In the genomic region with DNA sequence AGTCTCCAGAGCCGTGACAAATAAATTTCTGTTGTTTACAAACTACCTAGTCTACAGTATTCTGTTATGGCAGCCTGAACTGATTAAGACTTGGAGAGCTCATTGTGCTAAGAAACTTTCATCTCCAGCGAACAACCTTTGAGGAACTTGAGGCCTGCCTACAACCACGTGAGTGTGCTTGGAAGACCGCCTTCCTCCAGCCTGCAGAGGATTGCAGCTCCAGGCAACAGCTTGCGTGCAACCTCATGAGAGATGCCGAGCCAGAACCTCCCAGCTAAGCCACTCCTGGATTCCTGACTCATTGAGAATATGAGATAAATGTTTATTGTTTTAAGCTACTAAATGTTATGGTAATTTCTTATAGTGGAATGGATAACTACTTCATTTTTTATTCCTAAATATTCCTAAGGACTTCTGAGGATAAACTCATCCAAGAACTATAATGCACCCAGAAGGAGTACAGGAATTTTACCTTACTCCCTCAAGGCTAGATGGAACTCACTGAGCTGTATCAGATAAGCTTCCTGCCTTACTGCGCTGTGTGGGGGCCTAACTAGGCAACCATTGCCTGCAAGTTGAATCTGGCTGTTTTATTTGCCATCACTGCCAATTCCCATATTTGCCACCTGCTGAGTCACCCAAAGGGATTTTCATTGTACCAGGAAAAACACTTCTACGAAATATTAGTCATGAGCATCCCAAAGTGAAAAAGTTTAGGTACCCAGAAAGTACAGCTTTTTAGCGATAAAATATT, we compare ENCODE assay signal across 14 cellular contexts. TPM values are rescaled to one million over a fixed set of nuclear protein-coding genes. Genes with fewer than 3 reads are reported as not detected.
DNase-seq lines count a peak whose midpoint lies in the region; ATAC-seq, FAIRE-seq and TF ChIP-seq lines count a peak whose summit lies in the region.
"Had no signal": no experiment of that assay in that cellular context is flagged by ENCODE, and none has a peak within 500 bp of the region (broad histone marks: within the 10 kb centered on the region; RNA-seq: fewer than 3 reads in every experiment).

No MANE protein-coding gene starts in this region.

- no peaks in the 10 kb centered on the region for H3K9me3 Mint-ChIP-seq in stimulated activated naive B cell treated with anti-CD40 and anti-IgM and Interleukin-4, amounts not matched to agents 10 μg/mL and 1 μg/mL and 100 μg/mL, for 72 hours
- H3K9me3 Mint-ChIP-seq: effector memory CD8-positive, alpha-beta T cell had no signal

- no peaks in the 10 kb centered on the region for H3K4me1 ChIP-seq in K562 (replicated peaks in 1 of 2; ENCODE audit: control insufficient read depth in 2 of 2, insufficient read depth in 2 of 2, low read length in 2 of 2)
- H3K4me1 ChIP-seq: upper lobe of left lung had no signal

- H4K20me1 ChIP-seq in K562 (replicated peaks; ENCODE audit: control insufficient read depth, insufficient read depth, low read length): no peaks in the 10 kb centered on the region

- H3K9me3 ChIP-seq in K562 (replicated peaks; ENCODE audit: control insufficient read depth, insufficient read depth, low read depth, low read length): no peaks in the 10 kb centered on the region
- H3K9me3 ChIP-seq: upper lobe of left lung had no signal

- intact Hi-C loops in K562 (cut with micrococcal nuclease): no loop called here

- no peak overlapping the region for H3K9ac ChIP-seq in K562 (ENCODE audit: insufficient read depth in 1 of 2, low read depth in 2 of 2, low read length in 2 of 2)

- no peaks in the 10 kb centered on the region for H3K36me3 ChIP-seq in K562 (ENCODE audit: control insufficient read depth, insufficient read depth, low read length)
- H3K36me3 ChIP-seq: upper lobe of left lung had no signal

- no peak for TF ChIP-seq RAD21 in K562 (CRISPR knock-in tag; conservative IDR thresholded peaks at IDR 0.05 in 1 of 2, IDR thresholded peaks at IDR 0.05 in 1 of 2)

- TF ChIP-seq CTCF in K562 (IDR thresholded peaks at IDR 0.05 in 2 of 3, conservative IDR thresholded peaks at IDR 0.05 in 1 of 3; ENCODE audit: insufficient read depth in 2 of 3, low read depth in 1 of 3, low read length in 3 of 3) (no peak), GM13976 (IDR thresholded peaks at IDR 0.05; ENCODE audit: borderline replicate concordance, control extremely low read depth, extremely low read depth, insufficient read depth, missing control alignments) (no peak)

- FAIRE-seq in K562 (lab: Jason Lieb, UNC): no peak
- FAIRE-seq: GM12892 had no signal

- peak; percentile 67 for ATAC-seq in K562
- peak; percentile 56 to 64 for ATAC-seq in stimulated activated naive B cell treated with anti-CD40 and anti-IgM and Interleukin-4, amounts not matched to agents 10 μg/mL and 1 μg/mL and 100 μg/mL, for 72 hours (replicated peaks)
- ATAC-seq in GM19328 (IDR thresholded peaks at IDR 0.05; ENCODE audit: unreplicated experiment): no peak
- ATAC-seq: effector memory CD8-positive, alpha-beta T cell had no signal

- H3K27me3 Mint-ChIP-seq in stimulated activated naive B cell treated with anti-CD40 and anti-IgM and Interleukin-4, amounts not matched to agents 10 μg/mL and 1 μg/mL and 100 μg/mL, for 72 hours: no peaks in the 10 kb centered on the region

- POLR2A ChIA-PET in K562 (lab: Yijun Ruan, JAX): interaction anchor here (1.3 kb wide), 1 partner anchor 15 kb away, joined by 3 read pairs; no protein-coding TSS in a partner anchor

- H3K9me1 ChIP-seq in K562 (ENCODE audit: control insufficient read depth, insufficient read depth, low read length): no peaks in the 10 kb centered on the region

- H3K4me3 Mint-ChIP-seq in stimulated activated naive B cell treated with anti-CD40 and anti-IgM and Interleukin-4, amounts not matched to agents 10 μg/mL and 1 μg/mL and 100 μg/mL, for 72 hours: no peak overlapping the region
- H3K4me3 Mint-ChIP-seq: effector memory CD8-positive, alpha-beta T cell had no signal

- CTCF ChIA-PET in K562 (lab: Yijun Ruan, JAX; ENCODE audit: low intra/inter-chr PET ratio): no interaction called here

- peak; percentile 75 for DNase-seq in HCEC 1CT
- DNase-seq in K562 (ENCODE audit: extremely low read depth in 1 of 4, low spot score in 3 of 4): no peak
- peak; percentile 96 for DNase-seq in iris pigment epithelial cell (ENCODE audit: low read depth)
- no peak for DNase-seq in stimulated activated naive B cell treated with anti-CD40 and anti-IgM and Interleukin-4, amounts not matched to agents 10 μg/mL and 1 μg/mL and 100 μg/mL, for 72 hours
- DNase-seq in SHP77 (lab: John Stamatoyannopoulos, UW): no peak
- DNase-seq in NCI-H128 (lab: John Stamatoyannopoulos, UW; ENCODE audit: unreplicated experiment): no peak
- no peak for DNase-seq in GM13976 (ENCODE audit: low spot score)
- DNase-seq: activated CD4-positive, alpha-beta T cell treated with anti-CD3 and anti-CD28 coated beads for 4 hours; effector memory CD8-positive, alpha-beta T cell; NCI-H2081 treated with DMSO at 0.1 percent for 48 hours had no signal

- no peak for TF ChIP-seq POLR2A in K562 (conservative IDR thresholded peaks at IDR 0.05)

- peaks cover 29 to 63% of the 10 kb centered on the region in 2 donors for H3K4me1 Mint-ChIP-seq in stimulated activated naive B cell treated with anti-CD40 and anti-IgM and Interleukin-4, amounts not matched to agents 10 μg/mL and 1 μg/mL and 100 μg/mL, for 72 hours

- no TSS peak for BruUV-seq in K562 (replicated peaks; lab: Mats Ljungman, UMichigan)

- TF ChIP-seq EP300 in K562 (IDR thresholded peaks at IDR 0.05; ENCODE audit: low read length): no peak

- in situ Hi-C loops in K562 (cut with MboI): no loop called here
- in situ Hi-C loops in GM13976 (cut with MboI; ENCODE audit: low sequenced_read_pairs, unreplicated experiment): no loop called here

- H3K4me3 ChIP-seq in K562: no peak overlapping the region
- H3K4me3 ChIP-seq: skin epidermis, upper lobe of left lung had no signal

- peaks cover 3 to 4% of the 10 kb centered on the region in 2 experiments; a peak in 4 of 5 replicates for H3K27me3 ChIP-seq in K562 (ENCODE audit: control insufficient read depth in 2 of 2, insufficient read depth in 2 of 2, low read length in 2 of 2)
- H3K27me3 ChIP-seq: upper lobe of left lung had no signal

- no peak overlapping the region for H3K4me2 ChIP-seq in K562 (ENCODE audit: insufficient read depth, low read length)

- H3K36me3 Mint-ChIP-seq in stimulated activated naive B cell treated with anti-CD40 and anti-IgM and Interleukin-4, amounts not matched to agents 10 μg/mL and 1 μg/mL and 100 μg/mL, for 72 hours: no peaks in the 10 kb centered on the region

- 1% methylated on average over 9 of the region's 9 CpGs for WGBS in K562 (ENCODE audit: insufficient coverage, low coverage, missing lambda C conversion rate)

- H3K27ac ChIP-seq in K562 (ENCODE audit: extremely low read depth, low read depth, low read length): no peak overlapping the region
- H3K27ac ChIP-seq: upper lobe of left lung had no signal

- no peak overlapping the region for H2AFZ ChIP-seq in K562 (ENCODE audit: low read depth, low read length)

- no peaks in the 10 kb centered on the region for H3K79me2 ChIP-seq in K562 (ENCODE audit: control insufficient read depth, insufficient read depth, low read length)

- no peak overlapping the region for H3K27ac Mint-ChIP-seq in stimulated activated naive B cell treated with anti-CD40 and anti-IgM and Interleukin-4, amounts not matched to agents 10 μg/mL and 1 μg/mL and 100 μg/mL, for 72 hours
- H3K27ac Mint-ChIP-seq: effector memory CD8-positive, alpha-beta T cell had no signal

RNA-seq across cellular contexts. Expression of a gene that starts 17.6 kb away (rescaled TPM):
- total RNA-seq in K562 (2011; cell fraction: chromatin; rRNA removed; ENCODE audit: low replicate concordance): not detected in 2 replicates
- total RNA-seq in K562 (2011; cell fraction: nucleolus; rRNA removed): not detected in 2 replicates
- total RNA-seq in K562 (2011; cell fraction: nucleoplasm; rRNA removed): not detected in 2 replicates
- total RNA-seq in K562 (2014; rRNA removed) (not detected in 2 replicates), K562 (2014; rRNA removed; fragmentation: Illumina TruSeq; extraction: Trizol) (not detected in 2 replicates), K562 (2015; rRNA removed; fragmentation: Illumina TruSeq; extraction: Trizol) (not detected in 2 replicates), K562 (2021) (not detected in 2 replicates)
- polyA plus RNA-seq in K562 (2011; rRNA removed) (not detected in 2 replicates), K562 (2014; fragmentation: Illumina TruSeq; extraction: Trizol) (not detected in 2 replicates), K562 (2014; fragmentation: Nextera tagmentation; extraction: Ambion mirVana) (not detected), K562 (2014; rRNA removed) (not detected in 2 replicates)
- polyA plus RNA-seq in K562 (2011; cell fraction: cytosol; rRNA removed): not detected in 2 replicates
- not detected in 2 replicates for polyA plus RNA-seq in K562 (2011; cell fraction: nucleus; rRNA removed)
- polyA plus RNA-seq in K562 (2012): not detected in 2 replicates
- polyA minus RNA-seq in K562 (2011; rRNA and poly(A)+ RNA removed): not detected in 2 replicates
- not detected in 2 replicates for polyA minus RNA-seq in K562 (2011; cell fraction: cytosol; rRNA and poly(A)+ RNA removed)
- not detected in 2 replicates for polyA minus RNA-seq in K562 (2011; cell fraction: nucleus; rRNA and poly(A)+ RNA removed)

RNA-seq across cellular contexts. Expression of a gene that starts 42.2 kb away (rescaled TPM):
- total RNA-seq in K562 (2011; cell fraction: chromatin; rRNA removed; ENCODE audit: low replicate concordance): 10.8 and 23.6 TPM in 2 replicates
- 7.0 and 8.4 TPM in 2 replicates for total RNA-seq in K562 (2011; cell fraction: nucleolus; rRNA removed)
- total RNA-seq in K562 (2011; cell fraction: nucleoplasm; rRNA removed): 18.0 and 22.1 TPM in 2 replicates
- total RNA-seq in K562 (2014; rRNA removed) (30.8 and 32.2 TPM in 2 replicates), K562 (2014; rRNA removed; fragmentation: Illumina TruSeq; extraction: Trizol) (68.0 and 75.7 TPM in 2 replicates), K562 (2015; rRNA removed; fragmentation: Illumina TruSeq; extraction: Trizol) (45.0 and 51.3 TPM in 2 replicates), K562 (2021) (43.8 and 45.1 TPM in 2 replicates)
- polyA plus RNA-seq in K562 (2011; rRNA removed) (6.8 and 9.4 TPM in 2 replicates), K562 (2014; fragmentation: Illumina TruSeq; extraction: Trizol) (21.3 and 23.7 TPM in 2 replicates), K562 (2014; fragmentation: Nextera tagmentation; extraction: Ambion mirVana) (100 to 1,000 TPM in 1 of 2 experiments, 10 to 100 TPM in 1; 86.3 to 153 TPM), K562 (2014; rRNA removed) (16.6 and 16.8 TPM in 2 replicates)
- polyA plus RNA-seq in K562 (2011; cell fraction: cytosol; rRNA removed): 2.3 and 5.6 TPM in 2 replicates
- 4.4 and 5.0 TPM in 2 replicates for polyA plus RNA-seq in K562 (2011; cell fraction: nucleus; rRNA removed)
- polyA plus RNA-seq in K562 (2012): 28.7 and 30.7 TPM in 2 replicates
- 16.6 and 20.0 TPM in 2 replicates for polyA minus RNA-seq in K562 (2011; rRNA and poly(A)+ RNA removed)
- polyA minus RNA-seq in K562 (2011; cell fraction: cytosol; rRNA and poly(A)+ RNA removed): 13.6 and 15.0 TPM in 2 replicates
- 6.1 and 9.3 TPM in 2 replicates for polyA minus RNA-seq in K562 (2011; cell fraction: nucleus; rRNA and poly(A)+ RNA removed)

RNA-seq across cellular contexts. Expression of a gene that starts 42.3 kb away (rescaled TPM):
- 11.7 and 26.3 TPM in 2 replicates for total RNA-seq in K562 (2011; cell fraction: chromatin; rRNA removed; ENCODE audit: low replicate concordance)
- total RNA-seq in K562 (2011; cell fraction: nucleolus; rRNA removed): 8.3 and 8.7 TPM in 2 replicates
- 17.7 and 27.3 TPM in 2 replicates for total RNA-seq in K562 (2011; cell fraction: nucleoplasm; rRNA removed)
- total RNA-seq in K562 (2014; rRNA removed) (20.2 and 24.4 TPM in 2 replicates), K562 (2014; rRNA removed; fragmentation: Illumina TruSeq; extraction: Trizol) (24.9 and 30.1 TPM in 2 replicates), K562 (2015; rRNA removed; fragmentation: Illumina TruSeq; extraction: Trizol) (19.9 and 21.8 TPM in 2 replicates), K562 (2021) (45.6 and 51.3 TPM in 2 replicates)
- polyA plus RNA-seq in K562 (2011; rRNA removed) (68.8 and 77.9 TPM in 2 replicates), K562 (2014; fragmentation: Illumina TruSeq; extraction: Trizol) (45.6 and 58.9 TPM in 2 replicates), K562 (2014; fragmentation: Nextera tagmentation; extraction: Ambion mirVana) (10 to 100 TPM; 18.2 to 19.1 TPM), K562 (2014; rRNA removed) (36.4 and 36.8 TPM in 2 replicates)
- polyA plus RNA-seq in K562 (2011; cell fraction: cytosol; rRNA removed): 19.6 and 34.7 TPM in 2 replicates
- 12.0 and 22.3 TPM in 2 replicates for polyA plus RNA-seq in K562 (2011; cell fraction: nucleus; rRNA removed)
- polyA plus RNA-seq in K562 (2012): 39.3 and 48.1 TPM in 2 replicates
- polyA minus RNA-seq in K562 (2011; rRNA and poly(A)+ RNA removed): 90.0 and 90.7 TPM in 2 replicates
- 38.3 and 54.9 TPM in 2 replicates for polyA minus RNA-seq in K562 (2011; cell fraction: cytosol; rRNA and poly(A)+ RNA removed)
- 12.4 and 21.2 TPM in 2 replicates for polyA minus RNA-seq in K562 (2011; cell fraction: nucleus; rRNA and poly(A)+ RNA removed)

Comparison
In these comparisons a context has a peak if more than half of its experiments do, and no peak if none do; other contexts are left out.
1. DNase-seq: peak in HCEC 1CT (single experiment) and iris pigment epithelial cell (single experiment); none in K562 (0 of 4), stimulated activated naive B cell treated with anti-CD40 and anti-IgM and Interleukin-4, amounts not matched to agents 10 μg/mL and 1 μg/mL and 100 μg/mL, for 72 hours (single experiment), SHP77 (0 of 2), NCI-H128 (single experiment) and GM13976 (single experiment).